8 cellular contexts compared by ENCODE assay signal in the genomic region with DNA sequence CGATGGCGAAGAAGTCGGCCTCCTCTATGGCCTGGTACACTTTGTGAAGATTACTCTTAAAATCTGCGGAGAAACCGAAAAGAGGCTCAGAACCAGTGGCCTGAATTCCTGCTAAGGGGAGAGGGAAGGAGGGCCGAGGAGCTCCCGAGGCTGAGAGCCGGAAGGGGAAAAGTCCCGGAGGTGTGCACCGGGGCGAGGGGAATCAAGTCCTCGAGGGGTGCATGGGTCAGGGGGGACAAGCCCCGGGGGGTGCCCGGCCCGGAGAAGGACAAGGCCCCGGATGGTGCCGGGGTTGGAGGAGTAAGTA. TPM values are rescaled to one million over a fixed set of nuclear protein-coding genes. Genes with fewer than 3 reads are reported as not detected.
DNase-seq lines count a peak whose midpoint lies in the region; ATAC-seq lines count a peak whose summit lies in the region.

No MANE protein-coding gene starts in this region.

- DNase-seq in stimulated activated CD4-positive, alpha-beta T cell treated with anti-CD3 and anti-CD28 coated beads, Interleukin-1b, Interleukin-23, amount 100 ng/mL, for 48 hours = peak; percentile 30
- no peak for DNase-seq in stimulated activated CD4-positive, alpha-beta T cell treated with anti-CD3 and anti-CD28 coated beads, Interleukin-12 subunit alpha, Interleukin-12 subunit beta, amount 100 ng/mL, for 4 hours
- no peak for DNase-seq in Jurkat, Clone E6-1 (ENCODE audit: low read depth, low spot score)
- DNase-seq in caudate nucleus (lab: John Stamatoyannopoulos, UW) (peak in 7 of 61 donors; percentile 24 to 47 (median 31)), NCI-H2196 (lab: John Stamatoyannopoulos, UW; ENCODE audit: unreplicated experiment) (no peak), cerebellum (ENCODE audit: low spot score) (no peak)

- H3K9me3 ChIP-seq in mucosa of rectum (ENCODE audit: control insufficient read depth in 2 of 2, low read length in 2 of 2) = no peaks in the 10 kb centered on the region

- no peaks in the 10 kb centered on the region for H3K27me3 ChIP-seq in mucosa of rectum (ENCODE audit: control insufficient read depth in 2 of 2, insufficient read depth in 2 of 2, low read length in 2 of 2)

- peak overlapping the region; percentile 99 for H3K9ac ChIP-seq in mucosa of rectum (ENCODE audit: low read depth in 1 of 2, low read length in 2 of 2)

- no peak for ATAC-seq in GM21576 (IDR thresholded peaks at IDR 0.05; ENCODE audit: unreplicated experiment)

- H3K36me3 ChIP-seq in mucosa of rectum (ENCODE audit: control insufficient read depth in 2 of 2, insufficient read depth in 2 of 2, low read length in 2 of 2) = peaks cover 21 to 27% of the 10 kb centered on the region in 2 donors

- peaks cover 22 to 28% of the 10 kb centered on the region in 2 donors for H3K4me1 ChIP-seq in mucosa of rectum (ENCODE audit: control insufficient read depth in 2 of 2, insufficient read depth in 2 of 2, low read length in 2 of 2)

- H3K27ac ChIP-seq in caudate nucleus (ENCODE audit: low read depth, low read length) (peak overlapping the region; percentile 80), mucosa of rectum (ENCODE audit: low read depth in 2 of 2, low read length in 2 of 2) (peak overlapping the region; percentile 94 to 96)

- H3K4me3 ChIP-seq in Jurkat, Clone E6-1 (ENCODE audit: low read length) = peak overlapping the region; percentile 88
- peak overlapping the region; percentile 87 to 88 for H3K4me3 ChIP-seq in mucosa of rectum (ENCODE audit: low read length in 2 of 2)

RNA-seq across cellular contexts. Expression of a gene that starts 0.5 kb away (rescaled TPM):
- polyA plus RNA-seq in Jurkat, Clone E6-1 (2012; ENCODE audit: insufficient read depth, insufficient read length) = 57.1 TPM
- total RNA-seq in cerebellum = 19.3 TPM

RNA-seq across cellular contexts. Expression of a gene that starts 3.2 kb away (rescaled TPM):
- polyA plus RNA-seq in Jurkat, Clone E6-1 (2012; ENCODE audit: insufficient read depth, insufficient read length) = 50.6 TPM
- total RNA-seq in cerebellum = 42.3 TPM
